In the genomic region with DNA sequence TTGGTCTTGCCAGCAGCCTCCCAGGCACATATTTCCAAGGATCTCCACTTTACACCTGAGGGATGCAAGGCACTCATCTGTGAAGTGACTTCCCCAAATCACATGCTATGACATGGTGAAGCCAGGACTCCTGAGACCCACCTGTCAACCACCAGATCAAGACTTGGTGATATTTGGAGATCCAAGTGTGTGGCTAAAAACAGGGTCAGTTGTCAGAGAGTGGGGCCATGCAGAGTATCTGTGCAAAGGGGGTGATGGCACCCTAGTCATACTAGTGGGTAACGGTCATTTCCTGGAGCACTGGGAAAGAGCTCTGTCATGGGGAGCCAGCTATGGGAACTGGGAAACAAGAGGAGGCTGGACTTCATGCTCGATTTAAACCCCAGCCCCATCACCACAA, we compare ENCODE assay signal across 28 cellular contexts.
"Had no signal": no experiment of that assay in that cellular context is flagged by ENCODE, and none has a peak within 500 bp of the region (broad histone marks: within the 10 kb centered on the region; RNA-seq: fewer than 3 reads in every experiment).

No MANE protein-coding gene starts in this region.

- H3K27me3 ChIP-seq: body of pancreas, cardiac muscle cell, colonic mucosa, gastroesophageal sphincter had no signal

- DNase-seq: activated B cell treated with CpG ODN at 0.5 μM for 24 hours; activated CD4-positive, alpha-beta T cell treated with anti-CD3 and anti-CD28 coated beads for 48 hours; activated CD4-positive, alpha-beta T cell treated with anti-CD3 and anti-CD28 coated beads, Interleukin-2, amount 50 U/mL, for 1 hour; activated CD4-positive, alpha-beta T cell treated with anti-CD3 and anti-CD28 coated beads, Interleukin-2, amount 50 U/mL, for 48 hours; activated CD8-positive, alpha-beta memory T cell treated with anti-CD3 and anti-CD28 coated beads for 24 hours; activated CD8-positive, alpha-beta T cell treated with anti-CD3 and anti-CD28 coated beads for 36 hours; activated effector memory CD4-positive, alpha-beta T cell treated with Interleukin-2 at 50 U/mL for 16 hours; activated gamma-delta T cell treated with Interleukin-2 at 50 U/mL for 16 hours; activated naive CD4-positive, alpha-beta T cell treated with anti-CD3 and anti-CD28 coated beads, Interleukin-2, amount 50 U/mL, for 16 hours; activated naive CD4-positive, alpha-beta T cell treated with Interleukin-2 at 50 U/mL for 16 hours; activated T-cell treated with anti-CD3 and anti-CD28 coated beads, Interleukin-2, amount 50 U/mL, for 4 hours; amniotic stem cell; anterior cingulate cortex; body of pancreas; central memory CD4-positive, alpha-beta T cell; cerebellar nuclear complex; colonic mucosa; effector CD8-positive, alpha-beta T cell; esophagus squamous epithelium; foreskin melanocyte; heart right ventricle; T-helper 2 cell; WERI-Rb-1 had no signal

- H3K4me3 ChIP-seq: body of pancreas, cardiac muscle cell, colonic mucosa, esophagus squamous epithelium, gastroesophageal sphincter, heart right ventricle had no signal

- H3K4me1 ChIP-seq: body of pancreas, colonic mucosa, esophagus squamous epithelium, gastroesophageal sphincter had no signal

- H3K27ac ChIP-seq: body of pancreas, cardiac muscle cell, colonic mucosa, epithelial cell of prostate, esophagus squamous epithelium, gastroesophageal sphincter, heart right ventricle, WERI-Rb-1 had no signal

- H3K9me3 ChIP-seq: body of pancreas, colonic mucosa, esophagus squamous epithelium, gastroesophageal sphincter, heart right ventricle had no signal

- ATAC-seq: activated CD4-positive, CD25-positive, alpha-beta regulatory T cell treated with anti-CD3 and anti-CD28 coated beads, Interleukin-2, amount 50 U/mL, for 24 hours; activated CD8-positive, alpha-beta T cell treated with anti-CD3 and anti-CD28 coated beads for 36 hours; activated T-cell treated with anti-CD3 and anti-CD28 coated beads, Interleukin-2, amount 50 U/mL, for 4 hours; activated T-helper 17 cell treated with anti-CD3 and anti-CD28 coated beads, Interleukin-2, amount 50 U/mL, for 72 hours; body of pancreas; heart right ventricle had no signal

- H3K36me3 ChIP-seq: cardiac muscle cell, colonic mucosa, esophagus squamous epithelium, gastroesophageal sphincter, heart right ventricle, WERI-Rb-1 had no signal
